ENCODE assay signal across 1 cellular context in genomic region chr14:73713804-73714655, GRCh38.
TF ChIP-seq lines count a peak whose summit lies in the region.

TSS of gene PNMA1 (minus strand) at chr14:73714384. CDS start at chr14:73713639, 745 bp downstream.

TF ChIP-seq in K562, 482 proteins besides CTCF, POLR2A, EP300 and RAD21 (continued from another document and continues in another):
- TF ChIP-seq CEBPZ (IDR thresholded peaks at IDR 0.05; ENCODE audit: borderline replicate concordance, low read depth, low read length): no peak
- TF ChIP-seq ZFP36 (IDR thresholded peaks at IDR 0.05; ENCODE audit: low read depth, low read length, partially characterized antibody): no peak
- peak; percentile 52; the same call in 1 of the 2 replicates for TF ChIP-seq GTF2E2 (tag; IDR thresholded peaks at IDR 0.05)
- no peak for TF ChIP-seq KHSRP (IDR thresholded peaks at IDR 0.05)
- no peak for TF ChIP-seq RBM17 (IDR thresholded peaks at IDR 0.05; ENCODE audit: borderline replicate concordance, low read depth, low read length)
- TF ChIP-seq POLR2G (IDR thresholded peaks at IDR 0.05; ENCODE audit: low read depth, low read length): peak; percentile 86
- peak; percentile 42; the same call in 1 of the 2 replicates for TF ChIP-seq SIN3B (IDR thresholded peaks at IDR 0.05; ENCODE audit: low read depth)
- TF ChIP-seq USF2 (CRISPR knock-in tag; IDR thresholded peaks at IDR 0.05): peak; percentile 16; the same call in 1 of the 2 replicates
- no peak for TF ChIP-seq RBM15 (IDR thresholded peaks at IDR 0.05; ENCODE audit: insufficient read depth, low read length)
- peak; percentile 60 for TF ChIP-seq POLR2H (tag; IDR thresholded peaks at IDR 0.05; ENCODE audit: low read depth)
- TF ChIP-seq STAT6 (CRISPR knock-in tag; IDR thresholded peaks at IDR 0.05): no peak
- TF ChIP-seq ADNP (tag; IDR thresholded peaks at IDR 0.05): no peak
- peak in 1 of 2 experiments; percentile 57; a peak in 1 of 4 replicates for TF ChIP-seq CSDE1 (IDR thresholded peaks at IDR 0.05)
- TF ChIP-seq NCOA2 (IDR thresholded peaks at IDR 0.05; ENCODE audit: partially characterized antibody in 2 of 2): no peak
- TF ChIP-seq CHD2 (IDR thresholded peaks at IDR 0.05; ENCODE audit: low read depth, low read length): no peak; the same call in 1 of the 2 replicates
- TF ChIP-seq ZNF77 (CRISPR knock-in tag; IDR thresholded peaks at IDR 0.05): no peak
- no peak for TF ChIP-seq ZNF124 (CRISPR knock-in tag; IDR thresholded peaks at IDR 0.05)
- TF ChIP-seq HDAC6 (IDR thresholded peaks at IDR 0.05; ENCODE audit: low read depth, low read length): no peak
- peak; percentile 61; the same call in 1 of the 2 replicates for TF ChIP-seq ARID4B (CRISPR knock-in tag; IDR thresholded peaks at IDR 0.05)
- no peak for TF ChIP-seq ZNF282 (CRISPR knock-in tag; IDR thresholded peaks at IDR 0.05)
- TF ChIP-seq KDM2B (CRISPR knock-in tag; IDR thresholded peaks at IDR 0.05): no peak
- TF ChIP-seq RHOXF2B (CRISPR knock-in tag; conservative IDR thresholded peaks at IDR 0.05): no peak
- no peak for TF ChIP-seq HNRNPL (IDR thresholded peaks at IDR 0.05; ENCODE audit: low read depth, low read length)
- TF ChIP-seq HIVEP1 (CRISPR knock-in tag; IDR thresholded peaks at IDR 0.05): no peak
- no peak for TF ChIP-seq ZBTB49 (CRISPR knock-in tag; IDR thresholded peaks at IDR 0.05; ENCODE audit: borderline replicate concordance)
- TF ChIP-seq ARID2 (IDR thresholded peaks at IDR 0.05): no peak
- TF ChIP-seq ZNF431 (CRISPR knock-in tag; IDR thresholded peaks at IDR 0.05): no peak
- TF ChIP-seq CGGBP1 (CRISPR knock-in tag; IDR thresholded peaks at IDR 0.05): no peak
- no peak for TF ChIP-seq HINFP (tag; conservative IDR thresholded peaks at IDR 0.05; ENCODE audit: low read depth)
- TF ChIP-seq RCOR1 (IDR thresholded peaks at IDR 0.05; ENCODE audit: borderline replicate concordance in 1 of 2, low read depth in 2 of 2, low read length in 2 of 2): no peak
- TF ChIP-seq RUNX1 (IDR thresholded peaks at IDR 0.05; ENCODE audit: low read depth): no peak
- TF ChIP-seq E2F6 (IDR thresholded peaks at IDR 0.05; ENCODE audit: borderline replicate concordance in 1 of 2, extremely low read depth in 1 of 2, insufficient read depth in 1 of 2, insufficient read length in 1 of 2, low read depth in 1 of 2, low read length in 1 of 2, poor library complexity in 1 of 2, severe bottlenecking in 1 of 2): peak; percentile 84 to 87
- TF ChIP-seq L3MBTL2 (IDR thresholded peaks at IDR 0.05): peak; percentile 93
- TF ChIP-seq RBFOX2 (IDR thresholded peaks at IDR 0.05; ENCODE audit: low read depth, low read length): peak; percentile 83
- no peak for TF ChIP-seq ZNF512 (tag; IDR thresholded peaks at IDR 0.05)
- TF ChIP-seq SUPT5H (IDR thresholded peaks at IDR 0.05): peak; percentile 67; the same call in 1 of the 2 replicates
- TF ChIP-seq ETV5 (CRISPR knock-in tag; IDR thresholded peaks at IDR 0.05; ENCODE audit: low read depth): no peak
- TF ChIP-seq CBFB (CRISPR knock-in tag; IDR thresholded peaks at IDR 0.05): no peak
- TF ChIP-seq PATZ1 (CRISPR knock-in tag; IDR thresholded peaks at IDR 0.05; ENCODE audit: borderline replicate concordance): no peak
- no peak for TF ChIP-seq CHCHD3 (CRISPR knock-in tag; IDR thresholded peaks at IDR 0.05)
- TF ChIP-seq ZNF133 (CRISPR knock-in tag; IDR thresholded peaks at IDR 0.05): no peak
- TF ChIP-seq CHD4 (IDR thresholded peaks at IDR 0.05; ENCODE audit: insufficient read depth, insufficient replicate concordance, low read depth, low read length, poor library complexity, severe bottlenecking): no peak
- TF ChIP-seq CCAR2 (IDR thresholded peaks at IDR 0.05; ENCODE audit: low read depth, low read length): no peak
